Comparison of ENCODE assay signal across 11 cellular contexts in genomic region chr7:366171-366916, GRCh38.
DNase-seq lines count a peak whose midpoint lies in the region; ATAC-seq and TF ChIP-seq lines count a peak whose summit lies in the region.
"Had no signal": no experiment of that assay in that cellular context is flagged by ENCODE, and none has a peak within 500 bp of the region (broad histone marks: within the 10 kb centered on the region; RNA-seq: fewer than 3 reads in every experiment).

No MANE protein-coding gene starts in this region.

- H3K4me1 Mint-ChIP-seq in activated CD4-positive, alpha-beta T cell treated with anti-CD3 and anti-CD28 coated beads, Interleukin-2, amount 10 ng/mL, durations not matched to agents 7 days and 5 days, result peaks cover 55% of the 10 kb centered on the region
- peaks cover 30 to 47% of the 10 kb centered on the region in 2 donors for H3K4me1 Mint-ChIP-seq in effector memory CD8-positive, alpha-beta T cell (ENCODE audit: low read depth in 2 of 2)

- intact Hi-C loops in sigmoid colon (cut with DNase I), result no loop called here

- H3K27me3 Mint-ChIP-seq in activated CD4-positive, alpha-beta T cell treated with anti-CD3 and anti-CD28 coated beads, Interleukin-2, amount 10 ng/mL, durations not matched to agents 7 days and 5 days, result no peaks in the 10 kb centered on the region
- peaks cover 0 to 6% of the 10 kb centered on the region in 2 donors for H3K27me3 Mint-ChIP-seq in effector memory CD8-positive, alpha-beta T cell

- H3K4me3 Mint-ChIP-seq in activated CD4-positive, alpha-beta T cell treated with anti-CD3 and anti-CD28 coated beads, Interleukin-2, amount 10 ng/mL, durations not matched to agents 7 days and 5 days, result peak overlapping the region; percentile 30
- H3K4me3 Mint-ChIP-seq in effector memory CD8-positive, alpha-beta T cell, result peak overlapping the region; percentile 9 to 57

- POLR2A ChIA-PET in activated CD4-positive, alpha-beta T cell treated with anti-CD3 and anti-CD28 coated beads, Interleukin-2, amount 10 ng/mL, durations not matched to agents 7 days and 5 days (lab: Charles Lee), result no interaction called here

- CTCF ChIA-PET in activated CD4-positive, alpha-beta T cell treated with anti-CD3 and anti-CD28 coated beads, Interleukin-2, amount 10 ng/mL, durations not matched to agents 7 days and 5 days (lab: Charles Lee), result interaction anchor here (0.9 kb wide), 1 partner anchor 362 kb away, joined by 3 read pairs; no protein-coding TSS in a partner anchor

- H3K27ac ChIP-seq in sigmoid colon, result no peak overlapping the region
- H3K27ac ChIP-seq: esophagus squamous epithelium, thyroid gland had no signal

- H3K9me3 Mint-ChIP-seq in activated CD4-positive, alpha-beta T cell treated with anti-CD3 and anti-CD28 coated beads, Interleukin-2, amount 10 ng/mL, durations not matched to agents 7 days and 5 days, result peaks cover 10% of the 10 kb centered on the region
- H3K9me3 Mint-ChIP-seq in effector memory CD8-positive, alpha-beta T cell, result no peaks in the 10 kb centered on the region

- ATAC-seq in SK-N-SH treated with all-trans-retinoic acid at 6 μM for 48 hours, result peak; percentile 68
- ATAC-seq in effector memory CD8-positive, alpha-beta T cell (replicated peaks), result no peak
- no peak for ATAC-seq in HG02884 (IDR thresholded peaks at IDR 0.05; ENCODE audit: unreplicated experiment)
- no peak for ATAC-seq in GM18858 (IDR thresholded peaks at IDR 0.05; ENCODE audit: unreplicated experiment)

- peaks cover 17% of the 10 kb centered on the region for H3K36me3 Mint-ChIP-seq in activated CD4-positive, alpha-beta T cell treated with anti-CD3 and anti-CD28 coated beads, Interleukin-2, amount 10 ng/mL, durations not matched to agents 7 days and 5 days (ENCODE audit: low read depth)
- H3K36me3 Mint-ChIP-seq in effector memory CD8-positive, alpha-beta T cell (ENCODE audit: insufficient read depth), result no peaks in the 10 kb centered on the region

- no peak for TF ChIP-seq CTCF in sigmoid colon (IDR thresholded peaks at IDR 0.05)

- DNase-seq in activated CD4-positive, alpha-beta T cell treated with anti-CD3 and anti-CD28 coated beads, Interleukin-2, amount 10 ng/mL, durations not matched to agents 7 days and 5 days, result no peak
- no peak for DNase-seq in activated CD4-positive, alpha-beta T cell treated with anti-CD3 and anti-CD28 coated beads for 4 hours
- DNase-seq in effector memory CD8-positive, alpha-beta T cell, result no peak
- DNase-seq in sigmoid colon, result peak; percentile 52
- DNase-seq in LoVo (ENCODE audit: low spot score), result no peak
- DNase-seq: esophagus squamous epithelium, thyroid gland had no signal

- 25 to 70% methylated on average over 17 of the region's 17 CpGs for WGBS in sigmoid colon, 2 donors

- H3K9me3 ChIP-seq in sigmoid colon, result no peaks in the 10 kb centered on the region
- H3K9me3 ChIP-seq: esophagus squamous epithelium, thyroid gland had no signal

- peaks cover 0 to 36% (median 15%) of the 10 kb centered on the region in 3 donors for H3K27me3 ChIP-seq in sigmoid colon
- H3K27me3 ChIP-seq: thyroid gland had no signal

- TF ChIP-seq EP300 in sigmoid colon (IDR thresholded peaks at IDR 0.05), result no peak

- no peaks in the 10 kb centered on the region for H3K4me1 ChIP-seq in sigmoid colon
- H3K4me1 ChIP-seq: thyroid gland had no signal

- peak overlapping the region; percentile 58 for H3K27ac Mint-ChIP-seq in activated CD4-positive, alpha-beta T cell treated with anti-CD3 and anti-CD28 coated beads, Interleukin-2, amount 10 ng/mL, durations not matched to agents 7 days and 5 days
- peak overlapping the region; percentile 3 to 44 for H3K27ac Mint-ChIP-seq in effector memory CD8-positive, alpha-beta T cell

- no peak for TF ChIP-seq POLR2A in sigmoid colon (IDR thresholded peaks at IDR 0.05)

- H3K36me3 ChIP-seq in sigmoid colon, result no peaks in the 10 kb centered on the region
- H3K36me3 ChIP-seq: esophagus squamous epithelium, thyroid gland had no signal

- no peak overlapping the region for H3K4me3 ChIP-seq in sigmoid colon
- H3K4me3 ChIP-seq: esophagus squamous epithelium, lung, thyroid gland had no signal

TF ChIP-seq in SK-N-SH treated with all-trans-retinoic acid at 6 μM for 48 hours, 23 proteins besides CTCF, POLR2A, EP300 and RAD21:
- TF ChIP-seq CSRNP3 (CRISPR knock-in tag; IDR thresholded peaks at IDR 0.05), result no peak
- TF ChIP-seq ZFP30 (CRISPR knock-in tag; IDR thresholded peaks at IDR 0.05), result no peak
- TF ChIP-seq ZNF70 (CRISPR knock-in tag; IDR thresholded peaks at IDR 0.05), result no peak
- no peak for TF ChIP-seq TCF4 (CRISPR knock-in tag; IDR thresholded peaks at IDR 0.05; ENCODE audit: borderline replicate concordance)
- no peak for TF ChIP-seq CSDC2 (CRISPR knock-in tag; IDR thresholded peaks at IDR 0.05)
- no peak for TF ChIP-seq SNAI2 (CRISPR knock-in tag; IDR thresholded peaks at IDR 0.05)
- TF ChIP-seq ZNF8 (CRISPR knock-in tag; IDR thresholded peaks at IDR 0.05), result no peak
- TF ChIP-seq ESRRG (CRISPR knock-in tag; IDR thresholded peaks at IDR 0.05), result no peak
